In the genomic region with DNA sequence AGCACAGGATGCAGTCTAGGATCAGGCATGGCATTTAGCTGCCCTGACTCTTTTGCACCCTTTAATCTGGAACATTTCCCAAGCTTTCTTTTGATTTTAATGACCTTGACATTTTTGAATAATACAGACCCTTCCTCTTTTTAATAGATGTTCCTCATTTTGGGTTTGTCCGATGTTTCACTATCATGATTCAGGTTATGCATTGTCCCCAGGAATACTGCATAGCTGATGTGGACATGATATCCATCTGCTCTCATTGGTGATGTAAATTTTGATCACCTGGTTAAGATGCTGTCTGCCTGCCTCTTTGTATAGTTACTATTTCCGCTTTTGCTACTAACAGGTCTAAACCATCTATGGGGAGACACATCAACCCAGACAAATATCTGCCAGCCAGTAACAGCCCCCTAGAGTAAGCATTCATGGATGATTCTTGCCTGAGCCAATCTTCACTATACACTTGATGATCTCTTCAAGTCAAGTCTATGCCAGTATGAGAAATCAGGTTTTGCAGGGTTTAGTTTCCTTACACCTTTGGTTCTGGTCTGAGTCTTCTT, we compare ENCODE assay signal across 8 cellular contexts. TPM values are rescaled to one million over a fixed set of nuclear protein-coding genes. Genes with fewer than 3 reads are reported as not detected.
DNase-seq lines count a peak whose midpoint lies in the region; ATAC-seq, FAIRE-seq and TF ChIP-seq lines count a peak whose summit lies in the region.

No MANE protein-coding gene starts in this region.

- H3K27ac ChIP-seq in coronary artery (peak overlapping the region in 1 of 2 donors; percentile 90), psoas muscle (no peak overlapping the region)

- TF ChIP-seq CTCF in coronary artery (IDR thresholded peaks at IDR 0.05) (no peak), psoas muscle (IDR thresholded peaks at IDR 0.05) (no peak), GM13976 (IDR thresholded peaks at IDR 0.05; ENCODE audit: borderline replicate concordance, control extremely low read depth, extremely low read depth, insufficient read depth, missing control alignments) (no peak)

- H3K4me3 ChIP-seq in coronary artery, result peak overlapping the region; percentile 96
- H3K4me3 ChIP-seq in psoas muscle, result peak overlapping the region; percentile 95

- no peaks in the 10 kb centered on the region for H3K9me3 Mint-ChIP-seq in IgD-negative memory B cell

- FAIRE-seq in GM12892 (lab: Jason Lieb, UNC), result no peak

- DNase-seq in coronary artery (ENCODE audit: low spot score) (no peak), psoas muscle (no peak), GM13976 (ENCODE audit: low spot score) (no peak), GM12892 (ENCODE audit: insufficient read length) (no peak), medulla oblongata (ENCODE audit: extremely low spot score) (no peak)

- peaks cover 16% of the 10 kb centered on the region for H3K4me1 ChIP-seq in psoas muscle

- TF ChIP-seq POLR2A in GM12892 (IDR thresholded peaks at IDR 0.05; ENCODE audit: low read depth, low read length), result no peak

- H3K27ac Mint-ChIP-seq in IgD-negative memory B cell, result peak overlapping the region; percentile 93 to 100 (median 97)

- intact Hi-C loops in psoas muscle (cut with DNase I), result loop anchor here (2.0 to 10.0 kb wide), 4 partner anchors 50 to 182 kb away; partner anchors contain the start of gene ULK4 (in 2 of the 2)

- WGBS in psoas muscle, 3 donors, result 62 to 75% (median 69%) methylated on average over 2 of the region's 2 CpGs

- ATAC-seq in GM18498 (IDR thresholded peaks at IDR 0.05; ENCODE audit: unreplicated experiment) (peak; percentile 33), GM21528 (IDR thresholded peaks at IDR 0.05; ENCODE audit: low FRiP score, unreplicated experiment) (peak; percentile 23), psoas muscle (no peak)

- H3K9me3 ChIP-seq in psoas muscle, result no peaks in the 10 kb centered on the region

- no peaks in the 10 kb centered on the region for H3K27me3 Mint-ChIP-seq in IgD-negative memory B cell

- no peaks in the 10 kb centered on the region for H3K36me3 ChIP-seq in psoas muscle (ENCODE audit: insufficient read depth in 1 of 2, low read depth in 1 of 2)

- in situ Hi-C loops in GM13976 (cut with MboI; ENCODE audit: low sequenced_read_pairs, unreplicated experiment), result no loop called here

- H3K36me3 Mint-ChIP-seq in IgD-negative memory B cell, result no peaks in the 10 kb centered on the region

- peaks cover 21 to 42% (median 23%) of the 10 kb centered on the region in 3 donors for H3K4me1 Mint-ChIP-seq in IgD-negative memory B cell

- H3K4me3 Mint-ChIP-seq in IgD-negative memory B cell, result peak overlapping the region; percentile 88 to 97 (median 95)

- H3K27me3 ChIP-seq in psoas muscle (ENCODE audit: insufficient read depth in 3 of 3, low read length in 2 of 3), result no peaks in the 10 kb centered on the region

RNA-seq across cellular contexts. Expression of gene ULK4, which starts 50.6 kb away (rescaled TPM):
- polyA plus RNA-seq in IgD-negative memory B cell (5.6 TPM), psoas muscle (1 to 10 TPM in 2 of 3 donors, under 1 TPM in 1; 0.61 to 1.1 (median 1.0) TPM)
- 1 to 10 TPM in 2 of 4 donors, under 1 TPM in 2; 0.86 to 3.2 (median 0.99) TPM for total RNA-seq in psoas muscle
- 7.5 TPM for polyA plus RNA-seq in GM12892 (2012; ENCODE audit: missing spikeins)

Comparison
In these comparisons a context has a peak if more than half of its experiments do, and no peak if none do; other contexts are left out.
1. ATAC-seq: peak in GM18498 (single experiment) and GM21528 (single experiment); none in psoas muscle (0 of 4).